8 cellular contexts compared by ENCODE assay signal in genomic region chr22:20131593-20131855, GRCh38. TPM values are rescaled to one million over a fixed set of nuclear protein-coding genes. Genes with fewer than 3 reads are reported as not detected.
DNase-seq lines count a peak whose midpoint lies in the region; ATAC-seq, FAIRE-seq and TF ChIP-seq lines count a peak whose summit lies in the region.

TSS of gene ZDHHC8 (plus strand) at chr22:20131804. CDS start at chr22:20131948, 144 bp downstream.

- no peak within 1 kb of the TSS for H3K27ac ChIP-seq in PC-9
- peak within 1 kb of the TSS; percentile 59 for H3K27ac ChIP-seq in astrocyte (ENCODE audit: low read depth, low read length)
- H3K27ac ChIP-seq in small intestine (ENCODE audit: low read depth in 1 of 2, low read length in 1 of 2) = peak within 1 kb of the TSS; percentile 70 to 91

- no peak for FAIRE-seq in astrocyte (lab: Jason Lieb, UNC)
- no peak for FAIRE-seq in small intestine (lab: Jason Lieb, UNC)

- intact Hi-C loops in PC-9 (cut with micrococcal nuclease; ENCODE audit: unreplicated experiment) = no loop called here

- TF ChIP-seq CTCF in AG10803 (conservative IDR thresholded peaks at IDR 0.05; ENCODE audit: low read length) (no peak), PC-9 (conservative IDR thresholded peaks at IDR 0.05) (no peak), astrocyte (IDR thresholded peaks at IDR 0.05; ENCODE audit: insufficient read depth, low read depth, low read length) (no peak)

- peaks cover 6% of the 10 kb centered on the region for H3K4me1 Mint-ChIP-seq in astrocyte (ENCODE audit: low read depth, unreplicated experiment)

- peak; percentile 21 for DNase-seq in AG10803 (ENCODE audit: low read depth)
- DNase-seq in PC-9 = no peak
- no peak for DNase-seq in astrocyte (ENCODE audit: low read depth)
- DNase-seq in small intestine = no peak
- no peak for DNase-seq in NCI-H146 (lab: John Stamatoyannopoulos, UW)
- no peak for DNase-seq in NCI-H2171 (lab: John Stamatoyannopoulos, UW)

- peak within 1 kb of the TSS; percentile 82 for H3K9ac ChIP-seq in astrocyte (ENCODE audit: low read length)

- 1% methylated on average over 19 to 42 of the region's 42 CpGs; no CpG with 5 or more reads in 1 of the 3 donors for whole genome bisulfite sequencing in small intestine, 3 donors

- H3K36me3 Mint-ChIP-seq in astrocyte (ENCODE audit: low read depth, unreplicated experiment) = peaks cover 6% of the 10 kb centered on the region

- no peaks in the 10 kb centered on the region for H3K9me2 ChIP-seq in PC-9 (ENCODE audit: insufficient read depth)

- H3K27me3 ChIP-seq in PC-9 (ENCODE audit: insufficient read depth, low read depth) (no peaks in the 10 kb centered on the region), astrocyte (ENCODE audit: insufficient read depth, low read length) (no peaks in the 10 kb centered on the region), small intestine (ENCODE audit: control insufficient read depth in 2 of 2, insufficient read depth in 2 of 2, low read length in 2 of 2) (no peaks in the 10 kb centered on the region)

- H3K4me1 ChIP-seq in PC-9 (replicated peaks; ENCODE audit: insufficient read depth) = no peaks in the 10 kb centered on the region; the same call in 1 of the 2 replicates
- peaks cover 8% of the 10 kb centered on the region for H3K4me1 ChIP-seq in astrocyte (ENCODE audit: insufficient read depth, low read length)
- no peaks in the 10 kb centered on the region for H3K4me1 ChIP-seq in small intestine (ENCODE audit: control insufficient read depth in 2 of 2, insufficient read depth in 1 of 2, low read depth in 1 of 2, low read length in 1 of 2)

- H3K79me2 ChIP-seq in PC-9 (ENCODE audit: low read depth) (no peaks in the 10 kb centered on the region), astrocyte (ENCODE audit: insufficient read depth, low read length) (peaks cover 46% of the 10 kb centered on the region)

- POLR2A ChIA-PET in PC-9 (lab: Charles Lee; ENCODE audit: unreplicated experiment) = no interaction called here

- H4K20me1 ChIP-seq in PC-9 (ENCODE audit: insufficient read depth) (peaks cover 7% of the 10 kb centered on the region; the same call in 1 of the 2 replicates), astrocyte (ENCODE audit: insufficient read depth, low read length) (peaks cover 41% of the 10 kb centered on the region)

- H3K36me3 ChIP-seq in PC-9 (ENCODE audit: low read depth) (no peaks in the 10 kb centered on the region), astrocyte (ENCODE audit: insufficient read depth, low read length) (no peaks in the 10 kb centered on the region), small intestine (ENCODE audit: control insufficient read depth in 2 of 2, insufficient read depth in 2 of 2, low read length in 2 of 2) (peaks cover 0 to 2% of the 10 kb centered on the region in 2 donors)

- H3F3A ChIP-seq in PC-9 (ENCODE audit: insufficient read depth, low read depth) = peaks cover 8% of the 10 kb centered on the region; the same call in 1 of the 2 replicates

- CTCF ChIA-PET in PC-9 (lab: Charles Lee) = interaction anchor here (0.7 kb wide), 1 partner anchor 307 kb away, joined by 4 read pairs; no protein-coding TSS in a partner anchor

- H3K4me3 ChIP-seq in AG10803 (ENCODE audit: low read length) (peak within 1 kb of the TSS; percentile 76), PC-9 (peak within 1 kb of the TSS; percentile 59), astrocyte (ENCODE audit: insufficient read depth, low read depth, low read length) (peak within 1 kb of the TSS; percentile 70), iPS-11a (ENCODE audit: low read depth, low read length) (peak within 1 kb of the TSS; percentile 50), small intestine (ENCODE audit: low read depth in 1 of 2, low read length in 2 of 2) (peak within 1 kb of the TSS; percentile 78 to 97)

- H3K4me2 ChIP-seq in PC-9 (peak within 1 kb of the TSS; percentile 75), astrocyte (ENCODE audit: low read length) (peak within 1 kb of the TSS; percentile 97)

- peak within 1 kb of the TSS; percentile 84 for H3K4me3 Mint-ChIP-seq in astrocyte (ENCODE audit: unreplicated experiment)

- BruUV-seq in PC-9 (replicated peaks; lab: Mats Ljungman, UMichigan) = no TSS peak

- peak within 1 kb of the TSS; percentile 81 for H2AFZ ChIP-seq in PC-9
- peak within 1 kb of the TSS; percentile 71 for H2AFZ ChIP-seq in astrocyte (ENCODE audit: low read depth, low read length)

- no peaks in the 10 kb centered on the region for H3K9me3 ChIP-seq in PC-9 (ENCODE audit: insufficient read depth, low read depth)
- no peaks in the 10 kb centered on the region for H3K9me3 ChIP-seq in astrocyte (ENCODE audit: insufficient read depth, low read depth, low read length)
- H3K9me3 ChIP-seq in small intestine (ENCODE audit: control insufficient read depth, low read depth) = no peaks in the 10 kb centered on the region

- no peak within 1 kb of the TSS for H3K27ac Mint-ChIP-seq in astrocyte (ENCODE audit: unreplicated experiment)

- no peaks in the 10 kb centered on the region for H3K27me3 Mint-ChIP-seq in astrocyte (ENCODE audit: low read depth, unreplicated experiment)

- peak; percentile 48 for ATAC-seq in GM21447 (IDR thresholded peaks at IDR 0.05; ENCODE audit: unreplicated experiment)

- H3K9me3 Mint-ChIP-seq in astrocyte (ENCODE audit: unreplicated experiment) = no peaks in the 10 kb centered on the region

RNA-seq across cellular contexts. Expression of gene ZDHHC8, which starts in this region (rescaled TPM):
- total RNA-seq in PC-9 (2021) = 34.4 and 46.8 TPM in 2 replicates
- total RNA-seq in astrocyte = 88.3 and 93.7 TPM in 2 replicates
- 10 to 100 TPM in 2 of 3 donors, 1 to 10 TPM in 1; 3.8 to 18.2 (median 10.5) TPM for polyA plus RNA-seq in small intestine
